In genomic region chr2:21326152-21326551, GRCh38 we compare ENCODE assay signal across 22 cellular contexts.
A peak's percentile ranks its signal among the peaks of the same experiment; 100 is the strongest.
DNase-seq lines count a peak whose midpoint lies in the region; TF ChIP-seq lines count a peak whose summit lies in the region.
"Had no signal": no experiment of that assay in that cellular context is flagged by ENCODE, and none has a peak within 500 bp of the region (broad histone marks: within the 10 kb centered on the region; RNA-seq: fewer than 3 reads in every experiment).

No MANE protein-coding gene starts in this region.

- H3K9me3 Mint-ChIP-seq in activated CD4-positive, alpha-beta T cell treated with anti-CD3 and anti-CD28 coated beads, Interleukin-2, amount 10 ng/mL, durations not matched to agents 24 days and 14 days, result peaks cover 8% of the 10 kb centered on the region
- H3K9me3 Mint-ChIP-seq: dendritic cell treated with granulocyte-macrophage colony-stimulating factor and Interleukin-4, amounts not matched to agents 40 ng/mL and 50 ng/mL, for 4 days; stimulated activated memory B cell treated with anti-CD40 and anti-IgM and Interleukin-4, amounts not matched to agents 10 μg/mL and 1 μg/mL and 100 μg/mL, for 72 hours had no signal

- DNase-seq in ELF-1 (ENCODE audit: low read depth, low spot score) (peak; percentile 3), HT1080 (ENCODE audit: low read depth) (peak; percentile 20), SK-MEL-5 (ENCODE audit: low read depth, low spot score) (peak; percentile 45), iPS DF 6.9 (ENCODE audit: low read depth, low spot score) (peak; percentile 7), osteoblast (ENCODE audit: insufficient read length, low spot score, missing footprints) (no peak)
- DNase-seq in activated CD4-positive, alpha-beta T cell treated with anti-CD3 and anti-CD28 coated beads, Interleukin-2, amount 10 ng/mL, durations not matched to agents 24 days and 14 days, result no peak
- no peak for DNase-seq in effector CD8-positive, alpha-beta T cell (lab: John Stamatoyannopoulos, UW)
- DNase-seq: activated CD8-positive, alpha-beta T cell treated with anti-CD3 and anti-CD28 coated beads, Interleukin-2, amount 10 ng/mL, durations not matched to agents 7 days and 5 days; activated naive CD4-positive, alpha-beta T cell treated with anti-CD3 and anti-CD28 coated beads, Interleukin-2, amount 50 U/mL, for 16 hours; body of pancreas; Caco-2; DMS79 treated with DMSO at 0.1 percent for 48 hours; GF-D8; NCI-H146; RPMI8226; transverse colon had no signal

- H3K27ac ChIP-seq in iPS DF 6.9 (ENCODE audit: low read length), result no peak overlapping the region
- H3K27ac ChIP-seq in osteoblast (ENCODE audit: low read depth, low read length), result no peak overlapping the region
- H3K27ac ChIP-seq: body of pancreas, C4-2B, SJSA1, transverse colon had no signal

- H3K4me3 ChIP-seq in iPS DF 6.9 (ENCODE audit: low read length), result no peak overlapping the region
- no peak overlapping the region for H3K4me3 ChIP-seq in osteoblast (ENCODE audit: insufficient read depth, low read length)
- H3K4me3 ChIP-seq: body of pancreas, SJSA1, transverse colon had no signal

- no peaks in the 10 kb centered on the region for H3K79me2 ChIP-seq in osteoblast (ENCODE audit: insufficient read depth, low read length)

- H3K36me3 Mint-ChIP-seq in activated CD4-positive, alpha-beta T cell treated with anti-CD3 and anti-CD28 coated beads, Interleukin-2, amount 10 ng/mL, durations not matched to agents 24 days and 14 days (ENCODE audit: low read depth), result no peaks in the 10 kb centered on the region
- H3K36me3 Mint-ChIP-seq: natural killer cell treated with Interleukin-12 subunit alpha and Interleukin-12 subunit beta and Interleukin-15 and Interleukin-18, amount 100 ng/mL, for 72 hours; stimulated activated memory B cell treated with anti-CD40 and anti-IgM and Interleukin-4, amounts not matched to agents 10 μg/mL and 1 μg/mL and 100 μg/mL, for 72 hours had no signal

- no peak overlapping the region for H3K27ac Mint-ChIP-seq in activated CD4-positive, alpha-beta T cell treated with anti-CD3 and anti-CD28 coated beads, Interleukin-2, amount 10 ng/mL, durations not matched to agents 24 days and 14 days
- H3K27ac Mint-ChIP-seq: activated CD8-positive, alpha-beta T cell treated with anti-CD3 and anti-CD28 coated beads, Interleukin-2, amount 10 ng/mL, durations not matched to agents 7 days and 5 days; activated T-helper 2 cell treated with anti-CD3 and anti-CD28 coated beads, Interferon-gamma antibody, Interleukin-2, Interleukin-4, amounts not matched to agents 10 μg/mL and 5 μg/mL and 100 μg/mL, durations not matched to agents 14 hours and 24 hours and 36 hours; dendritic cell treated with granulocyte-macrophage colony-stimulating factor and Interleukin-4, amounts not matched to agents 40 ng/mL and 50 ng/mL, for 4 days; natural killer cell treated with Interleukin-12 subunit alpha and Interleukin-12 subunit beta and Interleukin-15 and Interleukin-18, amount 100 ng/mL, for 72 hours; stimulated activated memory B cell treated with anti-CD40 and anti-IgM and Interleukin-4, amounts not matched to agents 10 μg/mL and 1 μg/mL and 100 μg/mL, for 72 hours had no signal

- H3K27me3 ChIP-seq in iPS DF 6.9 (ENCODE audit: control insufficient read depth, insufficient read depth, low read length), result no peaks in the 10 kb centered on the region
- H3K27me3 ChIP-seq in osteoblast (ENCODE audit: insufficient read depth, low read length), result no peaks in the 10 kb centered on the region
- H3K27me3 ChIP-seq: body of pancreas, SJSA1, transverse colon had no signal

- WGBS in iPS DF 6.9 (ENCODE audit: insufficient coverage, insufficient read length), result no CpG with 5 or more reads among the region's 2 CpGs

- no peaks in the 10 kb centered on the region for H3K27me3 Mint-ChIP-seq in activated CD4-positive, alpha-beta T cell treated with anti-CD3 and anti-CD28 coated beads, Interleukin-2, amount 10 ng/mL, durations not matched to agents 24 days and 14 days
- H3K27me3 Mint-ChIP-seq: dendritic cell treated with granulocyte-macrophage colony-stimulating factor and Interleukin-4, amounts not matched to agents 40 ng/mL and 50 ng/mL, for 4 days; natural killer cell treated with Interleukin-12 subunit alpha and Interleukin-12 subunit beta and Interleukin-15 and Interleukin-18, amount 100 ng/mL, for 72 hours had no signal

- H3K4me3 Mint-ChIP-seq in activated CD4-positive, alpha-beta T cell treated with anti-CD3 and anti-CD28 coated beads, Interleukin-2, amount 10 ng/mL, durations not matched to agents 24 days and 14 days, result no peak overlapping the region
- H3K4me3 Mint-ChIP-seq: activated CD8-positive, alpha-beta T cell treated with anti-CD3 and anti-CD28 coated beads, Interleukin-2, amount 10 ng/mL, durations not matched to agents 7 days and 5 days; dendritic cell treated with granulocyte-macrophage colony-stimulating factor and Interleukin-4, amounts not matched to agents 40 ng/mL and 50 ng/mL, for 4 days; natural killer cell treated with Interleukin-12 subunit alpha and Interleukin-12 subunit beta and Interleukin-15 and Interleukin-18, amount 100 ng/mL, for 72 hours; stimulated activated memory B cell treated with anti-CD40 and anti-IgM and Interleukin-4, amounts not matched to agents 10 μg/mL and 1 μg/mL and 100 μg/mL, for 72 hours had no signal

- H3K9me3 ChIP-seq in iPS DF 6.9 (ENCODE audit: control insufficient read depth, insufficient read depth, low read length), result no peaks in the 10 kb centered on the region
- H3K9me3 ChIP-seq in osteoblast (ENCODE audit: low read depth, low read length), result peaks cover 6% of the 10 kb centered on the region
- H3K9me3 ChIP-seq: body of pancreas, Caco-2, SJSA1, transverse colon had no signal

- no peak overlapping the region for H3K4me2 ChIP-seq in osteoblast (ENCODE audit: insufficient read depth, low read length)

- H3K4me1 Mint-ChIP-seq in activated CD4-positive, alpha-beta T cell treated with anti-CD3 and anti-CD28 coated beads, Interleukin-2, amount 10 ng/mL, durations not matched to agents 24 days and 14 days, result no peaks in the 10 kb centered on the region
- H3K4me1 Mint-ChIP-seq: stimulated activated memory B cell treated with anti-CD40 and anti-IgM and Interleukin-4, amounts not matched to agents 10 μg/mL and 1 μg/mL and 100 μg/mL, for 72 hours had no signal

- no peaks in the 10 kb centered on the region for H3K36me3 ChIP-seq in iPS DF 6.9 (ENCODE audit: control insufficient read depth, insufficient read depth, low read length)
- no peaks in the 10 kb centered on the region for H3K36me3 ChIP-seq in osteoblast (ENCODE audit: insufficient read depth, low read length)
- H3K36me3 ChIP-seq: SJSA1, transverse colon had no signal

- H2AFZ ChIP-seq in osteoblast (ENCODE audit: low read length), result no peak overlapping the region

- intact Hi-C loops in activated CD4-positive, alpha-beta T cell treated with anti-CD3 and anti-CD28 coated beads, Interleukin-2, amount 10 ng/mL, durations not matched to agents 24 days and 14 days (cut with micrococcal nuclease), result no loop called here

- in situ Hi-C loops in SK-MEL-5 (cut with HindIII; ENCODE audit: low pct_unique_long_range_greater_than_20kb, low sequenced_read_pairs), result no loop called here

- H3K4me1 ChIP-seq in iPS DF 6.9 (ENCODE audit: control insufficient read depth, insufficient read depth, low read length) (no peaks in the 10 kb centered on the region), osteoblast (ENCODE audit: insufficient read depth, low read length) (no peaks in the 10 kb centered on the region)
- H3K4me1 ChIP-seq: Caco-2, SJSA1, transverse colon had no signal

- no peak for TF ChIP-seq CTCF in osteoblast (IDR thresholded peaks at IDR 0.05; ENCODE audit: extremely low read depth, low read depth, low read length)

- H4K20me1 ChIP-seq in osteoblast (ENCODE audit: insufficient read depth, low read length), result no peaks in the 10 kb centered on the region

Comparison
In these comparisons a context has a peak if more than half of its experiments do, and no peak if none do; other contexts are left out.
1. DNase-seq: peak in ELF-1 (single experiment), HT1080 (single experiment), SK-MEL-5 (single experiment) and iPS DF 6.9 (single experiment); none in activated CD4-positive, alpha-beta T cell treated with anti-CD3 and anti-CD28 coated beads, Interleukin-2, amount 10 ng/mL, durations not matched to agents 24 days and 14 days (single experiment), osteoblast (single experiment) and effector CD8-positive, alpha-beta T cell (single experiment).